ENCODE assay signal across 1 cellular context in the genomic region with DNA sequence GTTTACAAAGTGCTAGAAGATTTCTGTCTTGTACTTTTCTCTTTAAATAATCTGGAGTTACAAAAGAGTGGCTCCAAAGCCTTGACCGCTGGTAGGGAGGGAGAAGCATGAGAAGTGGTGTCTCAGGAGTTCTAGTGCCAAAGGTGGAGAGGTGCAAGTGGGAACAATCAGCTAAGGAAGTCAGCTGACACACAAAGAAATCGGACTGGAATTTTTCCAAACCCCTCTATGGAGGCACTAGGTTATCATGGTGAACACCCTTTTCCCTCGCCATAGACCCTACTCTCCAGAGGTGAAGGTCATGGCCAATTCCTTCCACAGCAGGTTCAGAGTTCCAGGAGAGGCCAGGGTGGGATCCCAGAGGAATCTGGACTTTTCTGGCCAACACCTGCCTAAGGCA.
TF ChIP-seq lines count a peak whose summit lies in the region.

No MANE protein-coding gene starts in this region.

TF ChIP-seq in HCT116, 20 proteins besides CTCF, POLR2A, EP300 and RAD21:
- no peak for TF ChIP-seq FOSL1 (IDR thresholded peaks at IDR 0.05; ENCODE audit: low read depth)
- TF ChIP-seq ZFX (IDR thresholded peaks at IDR 0.05), result no peak
- TF ChIP-seq ATF3 (IDR thresholded peaks at IDR 0.05), result no peak
- TF ChIP-seq, protein P1, sequence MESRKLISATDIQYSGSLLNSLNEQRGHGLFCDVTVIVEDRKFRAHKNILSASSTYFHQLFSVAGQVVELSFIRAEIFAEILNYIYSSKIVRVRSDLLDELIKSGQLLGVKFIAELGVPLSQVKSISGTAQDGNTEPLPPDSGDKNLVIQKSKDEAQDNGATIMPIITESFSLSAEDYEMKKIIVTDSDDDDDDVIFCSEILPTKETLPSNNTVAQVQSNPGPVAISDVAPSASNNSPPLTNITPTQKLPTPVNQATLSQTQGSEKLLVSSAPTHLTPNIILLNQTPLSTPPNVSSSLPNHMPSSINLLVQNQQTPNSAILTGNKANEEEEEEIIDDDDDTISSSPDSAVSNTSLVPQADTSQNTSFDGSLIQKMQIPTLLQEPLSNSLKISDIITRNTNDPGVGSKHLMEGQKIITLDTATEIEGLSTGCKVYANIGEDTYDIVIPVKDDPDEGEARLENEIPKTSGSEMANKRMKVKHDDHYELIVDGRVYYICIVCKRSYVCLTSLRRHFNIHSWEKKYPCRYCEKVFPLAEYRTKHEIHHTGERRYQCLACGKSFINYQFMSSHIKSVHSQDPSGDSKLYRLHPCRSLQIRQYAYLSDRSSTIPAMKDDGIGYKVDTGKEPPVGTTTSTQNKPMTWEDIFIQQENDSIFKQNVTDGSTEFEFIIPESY (IDR thresholded peaks at IDR 0.05; ENCODE audit: extremely low read depth, insufficient replicate concordance, low read length), result no peak
- no peak for TF ChIP-seq JUND (IDR thresholded peaks at IDR 0.05)
- no peak for TF ChIP-seq SIN3A (IDR thresholded peaks at IDR 0.05; ENCODE audit: low read depth)
- TF ChIP-seq EZH2phosphoT487 (IDR thresholded peaks at IDR 0.05; ENCODE audit: borderline replicate concordance), result no peak
- no peak for TF ChIP-seq POLR2AphosphoS5 (IDR thresholded peaks at IDR 0.05; ENCODE audit: low read depth, low read length)
- TF ChIP-seq EZH2 (IDR thresholded peaks at IDR 0.05), result no peak
- no peak for TF ChIP-seq ZNF274 (IDR thresholded peaks at IDR 0.05; ENCODE audit: low read depth, low read length)
- no peak for TF ChIP-seq YY1 (IDR thresholded peaks at IDR 0.05; ENCODE audit: extremely low read depth, insufficient replicate concordance, low read depth, low read length)
- TF ChIP-seq EGR1 (IDR thresholded peaks at IDR 0.05; ENCODE audit: low read depth), result no peak
- no peak for TF ChIP-seq TCF7L2 (IDR thresholded peaks at IDR 0.05; ENCODE audit: borderline replicate concordance, extremely low read depth, insufficient read depth, insufficient read length)
- TF ChIP-seq CEBPB (IDR thresholded peaks at IDR 0.05; ENCODE audit: low read depth), result no peak
- TF ChIP-seq, protein P2, sequence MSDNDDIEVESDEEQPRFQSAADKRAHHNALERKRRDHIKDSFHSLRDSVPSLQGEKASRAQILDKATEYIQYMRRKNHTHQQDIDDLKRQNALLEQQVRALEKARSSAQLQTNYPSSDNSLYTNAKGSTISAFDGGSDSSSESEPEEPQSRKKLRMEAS (IDR thresholded peaks at IDR 0.05), result no peak
- no peak for TF ChIP-seq ELF1 (IDR thresholded peaks at IDR 0.05; ENCODE audit: borderline replicate concordance, low read depth)
- no peak for TF ChIP-seq SRF (IDR thresholded peaks at IDR 0.05; ENCODE audit: low read depth)
- TF ChIP-seq SP1 (IDR thresholded peaks at IDR 0.05; ENCODE audit: low read depth), result no peak
- no peak for TF ChIP-seq REST (IDR thresholded peaks at IDR 0.05; ENCODE audit: low read depth)
